Comparison of ENCODE assay signal across 9 cellular contexts in genomic region chr14:92792885-92793284, GRCh38. TPM values are rescaled to one million over a fixed set of nuclear protein-coding genes. Genes with fewer than 3 reads are reported as not detected.
DNase-seq lines count a peak whose midpoint lies in the region; ATAC-seq lines count a peak whose summit lies in the region.
"Had no signal": no experiment of that assay in that cellular context is flagged by ENCODE, and none has a peak within 500 bp of the region (broad histone marks: within the 10 kb centered on the region; RNA-seq: fewer than 3 reads in every experiment).

No MANE protein-coding gene starts in this region.

- no peak overlapping the region for H3K4me3 ChIP-seq in CD4-positive, alpha-beta memory T cell (ENCODE audit: low read length in 2 of 2)
- H3K4me3 ChIP-seq in adipocyte (ENCODE audit: low read length), result peak overlapping the region; percentile 95

- peaks cover 0 to 11% of the 10 kb centered on the region in 2 donors for H3K9me3 ChIP-seq in CD4-positive, alpha-beta memory T cell (ENCODE audit: control insufficient read depth in 1 of 2, low read length in 2 of 2)
- peaks cover 19% of the 10 kb centered on the region for H3K9me3 ChIP-seq in adipocyte (ENCODE audit: control insufficient read depth, low read length)

- H3K27me3 ChIP-seq in CD4-positive, alpha-beta memory T cell (ENCODE audit: insufficient read depth, low read length), result no peaks in the 10 kb centered on the region
- H3K27me3 ChIP-seq in adipocyte (replicated peaks; ENCODE audit: control insufficient read depth, insufficient read depth, low read length), result no peaks in the 10 kb centered on the region
- H3K27me3 ChIP-seq: ascending aorta had no signal

- POLR2A ChIA-PET in CD4-positive, alpha-beta memory T cell (lab: Charles Lee; ENCODE audit: partially characterized antibody), result interaction anchor here (1.2 to 2.0 kb wide), 4 partner anchors 43 to 226 kb away, joined by 3 to 17 read pairs (median 5); partner anchors contain the start of gene LGMN

- H3K4me1 ChIP-seq in CD4-positive, alpha-beta memory T cell (ENCODE audit: insufficient read depth, low read length), result peaks cover 30% of the 10 kb centered on the region
- peaks cover 25% of the 10 kb centered on the region for H3K4me1 ChIP-seq in adipocyte (ENCODE audit: control insufficient read depth, insufficient read depth, low read length)

- no peaks in the 10 kb centered on the region for H3K27me3 Mint-ChIP-seq in CD4-positive, alpha-beta memory T cell

- peak overlapping the region in 3 of 8 donors; percentile 42 to 96 (median 44) for H3K4me3 Mint-ChIP-seq in CD4-positive, alpha-beta memory T cell

- peaks cover 0 to 28% (median 24%) of the 10 kb centered on the region in 8 donors for H3K9me3 Mint-ChIP-seq in CD4-positive, alpha-beta memory T cell

- H3K9ac ChIP-seq in adipocyte (ENCODE audit: low read length), result no peak overlapping the region

- CTCF ChIA-PET in CD4-positive, alpha-beta memory T cell (lab: Charles Lee; ENCODE audit: partially characterized antibody), result interaction anchor here (1.0 to 1.4 kb wide), 3 partner anchors 9 to 106 kb away, joined by 3 to 6 read pairs (median 4); no protein-coding TSS in a partner anchor

- peaks cover 8 to 19% of the 10 kb centered on the region in 2 donors for H3K36me3 Mint-ChIP-seq in CD4-positive, alpha-beta memory T cell

- intact Hi-C loops in CD4-positive, alpha-beta memory T cell (cut with micrococcal nuclease), result loop anchor here (5.0 to 10.0 kb wide), 3 partner anchors 392 to 686 kb away; partner anchors contain the start of genes ATXN3, CPSF2, LYSET and MOAP1

- no peak for DNase-seq in CD4-positive, alpha-beta memory T cell
- DNase-seq in HT1080 (ENCODE audit: low read depth), result peak; percentile 23
- DNase-seq in adipocyte (ENCODE audit: low read depth), result no peak
- DNase-seq in lung microvascular endothelial cell (ENCODE audit: low read depth in 2 of 2), result peak; percentile 55 to 62
- DNase-seq in HK-2 (ENCODE audit: unreplicated experiment), result no peak
- DNase-seq: KBM-7 had no signal

- ATAC-seq in HG02623 (IDR thresholded peaks at IDR 0.05; ENCODE audit: unreplicated experiment) (no peak), HG02798 (IDR thresholded peaks at IDR 0.05; ENCODE audit: poor library complexity, unreplicated experiment) (no peak)

- peak overlapping the region in 5 of 7 donors; percentile 32 to 96 (median 77) for H3K27ac Mint-ChIP-seq in CD4-positive, alpha-beta memory T cell

- H3K27ac ChIP-seq in CD4-positive, alpha-beta memory T cell (ENCODE audit: low read depth, low read length), result no peak overlapping the region

- H3K36me3 ChIP-seq in CD4-positive, alpha-beta memory T cell (ENCODE audit: insufficient read depth, low read length), result peaks cover 2% of the 10 kb centered on the region
- H3K36me3 ChIP-seq in adipocyte (ENCODE audit: control insufficient read depth, insufficient read depth, low read length, severe bottlenecking), result peaks cover 9% of the 10 kb centered on the region

- peaks cover 22 to 39% (median 30%) of the 10 kb centered on the region in 4 donors for H3K4me1 Mint-ChIP-seq in CD4-positive, alpha-beta memory T cell

RNA-seq across cellular contexts. Expression of gene GOLGA5, which starts 1.2 kb away (rescaled TPM):
- 10 to 100 TPM; 27.4 to 29.8 TPM for total RNA-seq in CD4-positive, alpha-beta memory T cell
- 10 to 100 TPM; 18.0 to 26.8 TPM for polyA plus RNA-seq in CD4-positive, alpha-beta memory T cell
- total RNA-seq in HT1080 (2014; rRNA removed; shearing (Covaris generic)), result 20.4 and 23.6 TPM in 2 replicates
- polyA plus RNA-seq in HT1080 (2015; cell fraction: cytosol; rRNA removed), result 33.5 and 42.2 TPM in 2 replicates
- 14.8 and 19.9 TPM in 2 replicates for polyA plus RNA-seq in HT1080 (2015; cell fraction: nucleus; rRNA removed)
- total RNA-seq in lung microvascular endothelial cell, result 21.4 and 31.9 TPM in 2 replicates

RNA-seq across cellular contexts. Expression of gene LGMN, which starts 44.5 kb away (rescaled TPM):
- 10 to 100 TPM; 14.0 TPM for total RNA-seq in CD4-positive, alpha-beta memory T cell
- 10 to 100 TPM in 1 of 2 donors, 1 to 10 TPM in 1; 9.6 to 10.6 TPM for polyA plus RNA-seq in CD4-positive, alpha-beta memory T cell
- total RNA-seq in HT1080 (2014; rRNA removed; shearing (Covaris generic)), result 26.5 and 29.5 TPM in 2 replicates
- polyA plus RNA-seq in HT1080 (2015; cell fraction: cytosol; rRNA removed), result 19.5 and 20.5 TPM in 2 replicates
- 43.8 and 52.6 TPM in 2 replicates for polyA plus RNA-seq in HT1080 (2015; cell fraction: nucleus; rRNA removed)
- 57.8 and 62.7 TPM in 2 replicates for total RNA-seq in lung microvascular endothelial cell

Comparison
In these comparisons a context has a peak if more than half of its experiments do, and no peak if none do; other contexts are left out.
1. DNase-seq: peak in HT1080 (single experiment) and lung microvascular endothelial cell (2 of 2); none in CD4-positive, alpha-beta memory T cell (0 of 5), adipocyte (single experiment) and HK-2 (single experiment).